8 cellular contexts compared by ENCODE assay signal in genomic region chr2:186459009-186459408, GRCh38. TPM values are rescaled to one million over a fixed set of nuclear protein-coding genes. Genes with fewer than 3 reads are reported as not detected.
DNase-seq lines count a peak whose midpoint lies in the region; ATAC-seq and TF ChIP-seq lines count a peak whose summit lies in the region.

No MANE protein-coding gene starts in this region.

- no CpG with 5 or more reads among the region's 2 CpGs for WGBS in mesendoderm (ENCODE audit: extremely low coverage, insufficient coverage, low lambda C conversion rate)

- no peaks in the 10 kb centered on the region for H3K36me3 ChIP-seq in mesendoderm (ENCODE audit: control insufficient read depth, insufficient read depth, low read length)

- H3K27me3 ChIP-seq in mesendoderm (ENCODE audit: insufficient read depth, low read length, poor library complexity): peaks cover 2% of the 10 kb centered on the region

- no peaks in the 10 kb centered on the region for H3K79me1 ChIP-seq in mesendoderm (ENCODE audit: low read length)

- H3K4me1 ChIP-seq in mesendoderm (ENCODE audit: control insufficient read depth, low read depth, low read length): no peaks in the 10 kb centered on the region

- no peak overlapping the region for H3K4me3 ChIP-seq in GM12864 (ENCODE audit: low read depth, low read length)
- H3K4me3 ChIP-seq in astrocyte of the spinal cord (ENCODE audit: low read depth, low read length): no peak overlapping the region
- no peak overlapping the region for H3K4me3 ChIP-seq in mesendoderm (ENCODE audit: low read length)

- H2AK5ac ChIP-seq in mesendoderm (ENCODE audit: low read length): no peak overlapping the region

- H2BK15ac ChIP-seq in mesendoderm (replicated peaks; ENCODE audit: low read depth): no peak overlapping the region

- H3K18ac ChIP-seq in mesendoderm (ENCODE audit: low read length): no peak overlapping the region

- in situ Hi-C loops in astrocyte of the spinal cord (cut with HindIII; ENCODE audit: low sequenced_read_pairs): no loop called here

- H3K23ac ChIP-seq in mesendoderm (ENCODE audit: low read length): no peak overlapping the region

- H4K5ac ChIP-seq in mesendoderm (ENCODE audit: low read length): no peak overlapping the region

- H3K79me2 ChIP-seq in mesendoderm (ENCODE audit: control insufficient read depth, insufficient read depth, low read length): no peaks in the 10 kb centered on the region

- ATAC-seq in GM21825 (IDR thresholded peaks at IDR 0.05; ENCODE audit: unreplicated experiment): no peak

- H3K56ac ChIP-seq in mesendoderm (ENCODE audit: low read length): no peak overlapping the region

- no peak overlapping the region for H3K9ac ChIP-seq in mesendoderm (ENCODE audit: low read length)

- DNase-seq in GM12864 (ENCODE audit: low read depth): no peak
- DNase-seq in MV-4-11 (lab: John Stamatoyannopoulos, UW): peak; percentile 38
- peak; percentile 10 for DNase-seq in astrocyte of the spinal cord (ENCODE audit: low read depth, low spot score)
- peak; percentile 46 for DNase-seq in mesendoderm
- DNase-seq in stimulated activated CD4-positive, alpha-beta T cell treated with anti-CD3 and anti-CD28 coated beads, Interleukin-4, amount 100 ng/mL, for 24 hours: no peak
- DNase-seq in GM03348 (ENCODE audit: low spot score): no peak
- no peak for DNase-seq in anterior cingulate cortex (lab: John Stamatoyannopoulos, UW)

- no peak overlapping the region for H2BK5ac ChIP-seq in mesendoderm (ENCODE audit: low read length)

- TF ChIP-seq CTCF in GM12864 (IDR thresholded peaks at IDR 0.05; ENCODE audit: low read depth, low read length, missing control alignments): peak; percentile 16
- peak; percentile 31 for TF ChIP-seq CTCF in astrocyte of the spinal cord (IDR thresholded peaks at IDR 0.05; ENCODE audit: low read depth, low read length)

- H3K27ac ChIP-seq in mesendoderm (ENCODE audit: low read depth, low read length): no peak overlapping the region

- H3K4me2 ChIP-seq in mesendoderm (ENCODE audit: low read length): no peak overlapping the region

- no peak overlapping the region for H4K8ac ChIP-seq in mesendoderm (ENCODE audit: low read depth, low read length)

- H3K4ac ChIP-seq in mesendoderm (ENCODE audit: low read depth, low read length): no peak overlapping the region

- no peak overlapping the region for H2BK120ac ChIP-seq in mesendoderm (ENCODE audit: low read depth, low read length)

RNA-seq across cellular contexts. Expression of gene ZC3H15, which starts 27.1 kb away (rescaled TPM):
- 132 TPM for polyA plus RNA-seq in mesendoderm (2013, experiment 1 of 2)
- polyA plus RNA-seq in mesendoderm (2013, experiment 2 of 2): 133 TPM

Comparison
In these comparisons a context has a peak if more than half of its experiments do, and no peak if none do; other contexts are left out.
1. DNase-seq: peak in MV-4-11 (single experiment), astrocyte of the spinal cord (single experiment) and mesendoderm (single experiment); none in GM12864 (single experiment), stimulated activated CD4-positive, alpha-beta T cell treated with anti-CD3 and anti-CD28 coated beads, Interleukin-4, amount 100 ng/mL, for 24 hours (single experiment), GM03348 (single experiment) and anterior cingulate cortex (0 of 58).